Comparison of ENCODE assay signal across 19 cellular contexts in the genomic region with DNA sequence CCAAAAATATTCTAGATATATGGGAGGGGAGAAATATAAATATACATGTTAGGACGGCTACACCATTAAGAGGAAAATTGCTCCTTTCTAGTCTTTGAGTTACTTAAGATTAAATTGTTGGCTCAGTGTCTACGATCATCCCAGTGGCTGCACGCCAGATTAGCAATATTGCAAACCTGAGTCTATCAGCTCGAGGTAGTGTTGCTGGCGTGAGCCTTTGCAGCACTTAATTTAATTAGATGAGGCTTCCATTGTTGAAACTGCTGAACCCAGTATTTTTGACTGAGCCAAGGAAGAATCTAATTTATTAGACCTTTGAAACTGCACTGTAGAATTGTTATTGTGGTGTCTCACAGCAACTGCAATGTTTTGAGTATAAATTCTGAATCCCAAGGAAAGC.
"Had no signal": no experiment of that assay in that cellular context is flagged by ENCODE, and none has a peak within 500 bp of the region (broad histone marks: within the 10 kb centered on the region; RNA-seq: fewer than 3 reads in every experiment).

No MANE protein-coding gene starts in this region.

- H3K4me3 ChIP-seq: body of pancreas, esophagus squamous epithelium, mucosa of descending colon, prostate gland, right atrium auricular region, tibial artery had no signal

- H3K4me1 ChIP-seq: body of pancreas, esophagus squamous epithelium, prostate gland, right atrium auricular region, tibial artery had no signal

- H3K9me3 ChIP-seq: body of pancreas, esophagus squamous epithelium, mucosa of descending colon, prostate gland, right atrium auricular region, tibial artery had no signal

- H3K27me3 ChIP-seq: body of pancreas, esophagus squamous epithelium, tibial artery had no signal

- ATAC-seq: activated T-cell treated with anti-CD3 and anti-CD28 coated beads, Interleukin-2, amount 50 U/mL, for 4 hours; body of pancreas; effector memory CD8-positive, alpha-beta T cell; mucosa of descending colon; naive thymus-derived CD4-positive, alpha-beta T cell; stimulated activated naive CD8-positive, alpha-beta T cell treated with anti-CD3 and anti-CD28 coated beads, Interleukin-15, Interleukin-2, amounts not matched to agents 100 U/mL and 50 U/mL, for 24 hours had no signal

- H3K36me3 ChIP-seq: esophagus squamous epithelium, prostate gland, right atrium auricular region, tibial artery had no signal

- DNase-seq: activated CD4-positive, alpha-beta T cell treated with anti-CD3 and anti-CD28 coated beads, Interleukin-2, amount 50 U/mL, for 1 hour; activated CD4-positive, CD25-positive, alpha-beta regulatory T cell treated with anti-CD3 and anti-CD28 coated beads, Interleukin-2, amount 50 U/mL, for 72 hours; activated CD8-positive, alpha-beta memory T cell treated with anti-CD3 and anti-CD28 coated beads, Interleukin-2, amount 50 U/mL, for 4 hours; activated naive CD4-positive, alpha-beta T cell treated with anti-CD3 and anti-CD28 coated beads for 36 hours; activated T-cell treated with anti-CD3 and anti-CD28 coated beads, Interleukin-2, amount 50 U/mL, for 4 hours; body of pancreas; effector memory CD8-positive, alpha-beta T cell; esophagus squamous epithelium; immature natural killer cell; mesenchymal stem cell; mucosa of descending colon; naive thymus-derived CD4-positive, alpha-beta T cell; stimulated activated CD4-positive, alpha-beta T cell treated with anti-CD3 and anti-CD28 coated beads, Interleukin-12 subunit alpha, Interleukin-12 subunit beta, amount 100 ng/mL, for 4 hours; stimulated activated CD4-positive, alpha-beta T cell treated with anti-CD3 and anti-CD28 coated beads, Interleukin-1b, Interleukin-23, amount 100 ng/mL, for 48 hours; stimulated activated naive CD8-positive, alpha-beta T cell treated with anti-CD3 and anti-CD28 coated beads, Interleukin-15, Interleukin-2, amounts not matched to agents 100 U/mL and 50 U/mL, for 24 hours; substantia nigra; tibial artery had no signal

- H3K27ac ChIP-seq: body of pancreas, esophagus squamous epithelium, prostate gland, right atrium auricular region, tibial artery had no signal
